Comparison of ENCODE assay signal across 31 cellular contexts in genomic region chr4:26530094-26530493, GRCh38. TPM values are rescaled to one million over a fixed set of nuclear protein-coding genes. Genes with fewer than 3 reads are reported as not detected.
"Had no signal": no experiment of that assay in that cellular context is flagged by ENCODE, and none has a peak within 500 bp of the region (broad histone marks: within the 10 kb centered on the region; RNA-seq: fewer than 3 reads in every experiment).

No MANE protein-coding gene starts in this region.

- H3K4me3 Mint-ChIP-seq: memory B cell; naive thymus-derived CD4-positive, alpha-beta T cell; natural killer cell treated with Interleukin-12 subunit alpha and Interleukin-12 subunit beta and Interleukin-15 and Interleukin-18, amount 100 ng/mL, for 72 hours; stimulated activated effector memory CD8-positive, alpha-beta T cell treated with anti-CD3 and anti-CD28 coated beads, Interleukin-12 subunit alpha, Interleukin-12 subunit beta, amount 100 ng/mL, for 72 hours; stimulated activated naive CD8-positive, alpha-beta T cell treated with anti-CD3 and anti-CD28 coated beads, Interleukin-15, Interleukin-2, amounts not matched to agents 100 ng/mL and 50 ng/mL, for 24 hours had no signal

- H3K4me3 ChIP-seq: hepatocyte, left ventricle myocardium inferior, lung, mucosa of descending colon, ovary, spleen, suprapubic skin, thoracic aorta, tibial artery, upper lobe of right lung, uterus had no signal

- H3K27ac Mint-ChIP-seq: memory B cell; naive thymus-derived CD4-positive, alpha-beta T cell; natural killer cell treated with Interleukin-12 subunit alpha and Interleukin-12 subunit beta and Interleukin-15 and Interleukin-18, amount 100 ng/mL, for 72 hours; progenitor cell of endocrine pancreas; stimulated activated effector memory CD8-positive, alpha-beta T cell treated with anti-CD3 and anti-CD28 coated beads, Interleukin-12 subunit alpha, Interleukin-12 subunit beta, amount 100 ng/mL, for 72 hours; stimulated activated naive CD8-positive, alpha-beta T cell treated with anti-CD3 and anti-CD28 coated beads, Interleukin-15, Interleukin-2, amounts not matched to agents 100 ng/mL and 50 ng/mL, for 24 hours had no signal

- H3K36me3 ChIP-seq: left ventricle myocardium inferior, ovary, spleen, suprapubic skin, thoracic aorta, tibial artery, upper lobe of right lung, uterus had no signal

- H3K4me1 ChIP-seq: left ventricle myocardium inferior, spleen, tibial artery, upper lobe of right lung, uterus had no signal

- H3K27me3 ChIP-seq: hepatocyte, ovary, spleen, suprapubic skin, upper lobe of right lung, uterus had no signal

- H3K4me1 Mint-ChIP-seq: memory B cell; naive thymus-derived CD4-positive, alpha-beta T cell; stimulated activated effector memory CD8-positive, alpha-beta T cell treated with anti-CD3 and anti-CD28 coated beads, Interleukin-12 subunit alpha, Interleukin-12 subunit beta, amount 100 ng/mL, for 72 hours had no signal

- ATAC-seq: mucosa of descending colon; naive thymus-derived CD4-positive, alpha-beta T cell; natural killer cell treated with Interleukin-12 subunit alpha and Interleukin-12 subunit beta and Interleukin-15 and Interleukin-18, amount 100 ng/mL, for 72 hours; right cardiac atrium; sciatic nerve; stimulated activated effector memory CD8-positive, alpha-beta T cell treated with anti-CD3 and anti-CD28 coated beads, Interleukin-12 subunit alpha, Interleukin-12 subunit beta, amount 100 ng/mL, for 72 hours; upper lobe of right lung had no signal

- H3K9me3 Mint-ChIP-seq: memory B cell; natural killer cell treated with Interleukin-12 subunit alpha and Interleukin-12 subunit beta and Interleukin-15 and Interleukin-18, amount 100 ng/mL, for 72 hours; stimulated activated effector memory CD8-positive, alpha-beta T cell treated with anti-CD3 and anti-CD28 coated beads, Interleukin-12 subunit alpha, Interleukin-12 subunit beta, amount 100 ng/mL, for 72 hours; stimulated activated naive CD8-positive, alpha-beta T cell treated with anti-CD3 and anti-CD28 coated beads, Interleukin-15, Interleukin-2, amounts not matched to agents 100 ng/mL and 50 ng/mL, for 24 hours had no signal

- H3K27ac ChIP-seq: hepatocyte, left ventricle myocardium inferior, ovary, spleen, suprapubic skin, thoracic aorta, tibial artery, upper lobe of right lung, uterus had no signal

- H3K27me3 Mint-ChIP-seq: stimulated activated naive CD8-positive, alpha-beta T cell treated with anti-CD3 and anti-CD28 coated beads, Interleukin-15, Interleukin-2, amounts not matched to agents 100 ng/mL and 50 ng/mL, for 24 hours had no signal

- DNase-seq: islet precursor cell; left ventricle myocardium inferior; midbrain; mucosa of descending colon; naive thymus-derived CD4-positive, alpha-beta T cell; ovary; retina; right cardiac atrium; small intestine; spleen; stimulated activated CD4-positive, alpha-beta T cell treated with anti-CD3 and anti-CD28 coated beads, Interleukin-4, amount 100 ng/mL, for 24 hours; stimulated activated naive CD4-positive, alpha-beta T cell; tibial artery; trophoblast cell; upper lobe of right lung; uterus had no signal

- H3K36me3 Mint-ChIP-seq: memory B cell; naive thymus-derived CD4-positive, alpha-beta T cell; natural killer cell treated with Interleukin-12 subunit alpha and Interleukin-12 subunit beta and Interleukin-15 and Interleukin-18, amount 100 ng/mL, for 72 hours; stimulated activated effector memory CD8-positive, alpha-beta T cell treated with anti-CD3 and anti-CD28 coated beads, Interleukin-12 subunit alpha, Interleukin-12 subunit beta, amount 100 ng/mL, for 72 hours had no signal

- H3K9me3 ChIP-seq: mucosa of descending colon, ovary, suprapubic skin, thoracic aorta, upper lobe of right lung, uterus had no signal

RNA-seq across cellular contexts. Expression of gene CCKAR, which starts 39.8 kb away (rescaled TPM):
- total RNA-seq: left ventricle myocardium inferior; lower leg skin; mesenteric fat pad; naive thymus-derived CD4-positive, alpha-beta T cell; natural killer cell treated with Interleukin-12 subunit alpha and Interleukin-12 subunit beta and Interleukin-15 and Interleukin-18, amount 100 ng/mL, for 72 hours; omental fat pad; pulmonary artery endothelial cell; sciatic nerve; spleen; subcutaneous adipose tissue; suprapubic skin; upper lobe of right lung; uterus had no signal
